In genomic region chrX:66030505-66031317, GRCh38 we compare ENCODE assay signal across 8 cellular contexts. TPM values are rescaled to one million over a fixed set of nuclear protein-coding genes. Genes with fewer than 3 reads are reported as not detected.
DNase-seq lines count a peak whose midpoint lies in the region; ATAC-seq and TF ChIP-seq lines count a peak whose summit lies in the region.

No MANE protein-coding gene starts in this region.

- WGBS in heart right ventricle, 2 donors: 34 to 43% methylated on average over 7 of the region's 7 CpGs
- WGBS in right cardiac atrium: 36% methylated on average over 7 of the region's 7 CpGs
- 36 to 41% methylated on average over 7 of the region's 7 CpGs for WGBS in testis, 2 donors

- H3K4me1 ChIP-seq in heart right ventricle: peaks cover 0 to 8% (median 0%) of the 10 kb centered on the region in 9 donors
- H3K4me1 ChIP-seq in right cardiac atrium (ENCODE audit: control insufficient read depth, insufficient read depth, low read length): no peaks in the 10 kb centered on the region
- no peaks in the 10 kb centered on the region for H3K4me1 ChIP-seq in testis

- TF ChIP-seq CTCF in heart right ventricle (IDR thresholded peaks at IDR 0.05) (peak in 8 of 9 donors; percentile 8 to 78 (median 45)), testis (IDR thresholded peaks at IDR 0.05) (no peak)

- DNase-seq in heart right ventricle (no peak), right cardiac atrium (no peak), SW480 (ENCODE audit: low spot score) (peak; percentile 4), foreskin melanocyte (peak; percentile 3), testis (peak; percentile 15), retina (no peak)

- H3K9me3 ChIP-seq in heart right ventricle (no peaks in the 10 kb centered on the region), right cardiac atrium (ENCODE audit: control insufficient read depth, low read length) (no peaks in the 10 kb centered on the region), testis (no peaks in the 10 kb centered on the region)

- H3K27me3 ChIP-seq in heart right ventricle (peaks cover 0 to 55% (median 0%) of the 10 kb centered on the region in 7 donors), right cardiac atrium (ENCODE audit: control insufficient read depth, insufficient read depth) (no peaks in the 10 kb centered on the region), testis (no peaks in the 10 kb centered on the region)

- H3K36me3 ChIP-seq in heart right ventricle (no peaks in the 10 kb centered on the region), testis (ENCODE audit: low read depth, missing control alignments) (no peaks in the 10 kb centered on the region)

- H3K27ac ChIP-seq in heart right ventricle (no peak overlapping the region), right cardiac atrium (ENCODE audit: low read length) (no peak overlapping the region), testis (no peak overlapping the region)

- no peak overlapping the region for H3K4me3 ChIP-seq in heart right ventricle
- no peak overlapping the region for H3K4me3 ChIP-seq in right cardiac atrium (ENCODE audit: low read length)
- no peak overlapping the region for H3K4me3 ChIP-seq in testis

- intact Hi-C loops in heart right ventricle (cut with DNase I): no loop called here
- intact Hi-C loops in right cardiac atrium (cut with DNase I): no loop called here
- intact Hi-C loops in testis (cut with DNase I; ENCODE audit: low total_unique reads): no loop called here

- ATAC-seq in heart right ventricle (peak in 1 of 8 donors; percentile 27), right cardiac atrium (no peak), HG02763 (IDR thresholded peaks at IDR 0.05; ENCODE audit: unreplicated experiment) (peak; percentile 72), GM21390 (IDR thresholded peaks at IDR 0.05; ENCODE audit: unreplicated experiment) (no peak)

- TF ChIP-seq POLR2A in testis (IDR thresholded peaks at IDR 0.05): no peak

RNA-seq across cellular contexts. Expression of gene VSIG4, which starts 9.2 kb away (rescaled TPM):
- total RNA-seq in heart right ventricle (100 to 1,000 TPM in 1 of 10 donors, 10 to 100 TPM in 4, 1 to 10 TPM in 5; 2.9 to 106 (median 9.0) TPM), right cardiac atrium (100 to 1,000 TPM in 1 of 4 donors, 10 to 100 TPM in 3; 38.4 to 126 (median 53.4) TPM), testis (10 to 100 TPM in 1 of 2 donors, 1 to 10 TPM in 1; 5.6 to 19.9 TPM)
- polyA plus RNA-seq in heart right ventricle (10 to 100 TPM; 17.5 to 32.0 TPM), right cardiac atrium (16.0 TPM), testis (ENCODE audit: insufficient read depth, low read depth, low replicate concordance) (27.4 TPM)

Comparison
In these comparisons a context has a peak if more than half of its experiments do, and no peak if none do; other contexts are left out.
1. DNase-seq: peak in SW480 (single experiment), foreskin melanocyte (single experiment) and testis (single experiment); none in heart right ventricle (0 of 2), right cardiac atrium (0 of 3) and retina (single experiment).
2. CTCF ChIP-seq: peak in heart right ventricle (8 of 9); none in testis (0 of 3).